ENCODE assay signal across 22 cellular contexts in the genomic region with DNA sequence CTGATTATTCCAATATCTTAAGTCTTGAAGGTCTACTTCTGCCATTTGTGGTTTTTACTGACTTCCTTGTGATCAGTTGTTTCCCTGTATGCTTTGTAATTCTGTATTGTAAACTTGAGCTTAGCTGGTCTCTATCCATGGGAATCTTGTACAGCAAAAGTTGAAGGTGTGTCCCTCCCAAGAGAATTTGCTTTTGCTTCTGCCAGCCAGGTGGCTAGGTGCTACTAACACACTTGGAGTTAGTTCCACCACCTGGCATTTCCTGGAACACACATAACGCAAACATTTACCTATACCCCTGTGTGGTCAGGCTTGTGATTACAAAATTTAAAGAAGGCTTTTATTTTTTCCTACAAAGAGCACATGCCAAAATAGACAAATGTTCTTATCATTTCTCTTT.
DNase-seq lines count a peak whose midpoint lies in the region; ATAC-seq, FAIRE-seq and TF ChIP-seq lines count a peak whose summit lies in the region.
"Had no signal": no experiment of that assay in that cellular context is flagged by ENCODE, and none has a peak within 500 bp of the region (broad histone marks: within the 10 kb centered on the region; RNA-seq: fewer than 3 reads in every experiment).

No MANE protein-coding gene starts in this region.

- no peak for ATAC-seq in GM21717 (IDR thresholded peaks at IDR 0.05; ENCODE audit: unreplicated experiment)
- ATAC-seq: GM12878, Panc1 had no signal

- DNase-seq in NCI-H2029 (lab: John Stamatoyannopoulos, UW) (peak; percentile 27), NCI-H2171 (lab: John Stamatoyannopoulos, UW) (peak; percentile 86), small intestine (peak; percentile 43), DMS79 (lab: John Stamatoyannopoulos, UW) (no peak), GDM1 (lab: John Stamatoyannopoulos, UW) (no peak)
- DNase-seq: ACHN; CD4-positive, alpha-beta T cell; DMS79 treated with DMSO at 0.1 percent for 48 hours; GM23248; H9; HFFc6; Karpas-422; NCI-H1694; NCI-H2107; NCI-H2227 treated with DMSO at 0.1 percent for 48 hours; SIG-M5; SK-N-SH had no signal

- peak; percentile 9; the same call in 1 of the 2 replicates for TF ChIP-seq CTCF in VCaP (conservative IDR thresholded peaks at IDR 0.05)

- 26 to 64% (median 28%) methylated on average over 1 of the region's 1 CpG for WGBS in small intestine, 3 donors

- H3K4me1 ChIP-seq in small intestine (ENCODE audit: control insufficient read depth in 2 of 2, insufficient read depth in 1 of 2, low read depth in 1 of 2, low read length in 1 of 2) = no peaks in the 10 kb centered on the region
- H3K4me1 ChIP-seq: BLaER1 had no signal

- peaks cover 0 to 2% of the 10 kb centered on the region in 2 donors for H3K27me3 ChIP-seq in small intestine (ENCODE audit: control insufficient read depth in 2 of 2, insufficient read depth in 2 of 2, low read length in 2 of 2)
- H3K27me3 ChIP-seq: BLaER1 had no signal

- no peaks in the 10 kb centered on the region for H3K36me3 ChIP-seq in small intestine (ENCODE audit: control insufficient read depth in 2 of 2, insufficient read depth in 2 of 2, low read length in 2 of 2)
- H3K36me3 ChIP-seq: BLaER1 had no signal

- no peak overlapping the region for H3K4me3 ChIP-seq in small intestine (ENCODE audit: low read depth in 1 of 2, low read length in 2 of 2)
- H3K4me3 ChIP-seq: BLaER1, GM12878, GM23248 had no signal

- H3K9me3 ChIP-seq in small intestine (ENCODE audit: control insufficient read depth, low read depth) = no peaks in the 10 kb centered on the region
- H3K9me3 ChIP-seq: SK-N-SH had no signal

- no peak for FAIRE-seq in small intestine (lab: Jason Lieb, UNC)
- FAIRE-seq: GM12878 had no signal

- H3K27ac ChIP-seq in VCaP (peak overlapping the region; percentile 42), small intestine (ENCODE audit: low read depth in 1 of 2, low read length in 1 of 2) (no peak overlapping the region)
- H3K27ac ChIP-seq: BLaER1, GM23248 had no signal

Comparison
In these comparisons a context has a peak if more than half of its experiments do, and no peak if none do; other contexts are left out.
1. DNase-seq: peak in NCI-H2029 (single experiment), NCI-H2171 (single experiment) and small intestine (single experiment); none in DMS79 (single experiment) and GDM1 (single experiment).